2 cellular contexts compared by ENCODE assay signal in the genomic region with DNA sequence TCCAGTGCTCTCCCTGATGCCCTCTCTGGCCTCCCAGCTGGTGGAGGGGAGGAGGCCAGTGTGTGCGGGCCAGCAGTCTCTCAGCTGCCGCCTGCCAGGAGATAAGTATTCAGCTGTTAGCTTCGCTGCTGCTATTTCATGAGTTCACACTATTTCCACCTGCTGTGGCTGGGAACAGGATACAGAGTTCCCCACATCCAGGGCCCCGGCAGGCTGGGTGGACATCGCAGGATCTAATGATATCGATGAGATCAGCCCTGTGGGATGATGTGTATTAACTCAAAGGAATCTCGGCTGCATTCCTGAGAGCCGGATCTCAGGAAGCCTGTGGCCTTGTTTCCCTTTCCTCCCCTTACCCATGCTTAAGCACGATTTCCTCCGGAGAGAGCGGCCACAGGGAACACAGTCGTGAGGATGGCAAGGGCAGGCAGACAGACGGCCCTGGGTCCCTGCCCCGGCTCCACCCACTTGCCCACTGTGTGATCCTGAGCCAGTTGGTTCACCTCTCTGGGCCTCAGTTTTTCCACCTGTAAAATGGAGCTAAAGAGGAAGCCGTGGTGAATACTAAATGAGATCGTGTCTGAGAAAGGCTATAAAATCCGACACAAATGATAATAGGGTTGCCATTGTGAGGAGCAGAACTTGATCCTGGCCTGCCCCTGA.
TF ChIP-seq lines count a peak whose summit lies in the region.

No MANE protein-coding gene starts in this region.

TF ChIP-seq in IMR-90, 13 proteins besides CTCF, POLR2A, EP300 and RAD21:
- TF ChIP-seq SMC3 (IDR thresholded peaks at IDR 0.05; ENCODE audit: low read depth, low read length) (no peak), MAFK (IDR thresholded peaks at IDR 0.05; ENCODE audit: low read depth, low read length) (no peak), MXI1 (IDR thresholded peaks at IDR 0.05; ENCODE audit: borderline replicate concordance, low read depth, low read length) (no peak), USF2 (IDR thresholded peaks at IDR 0.05; ENCODE audit: low read depth, low read length) (no peak), CEBPB (IDR thresholded peaks at IDR 0.05; ENCODE audit: low read depth, low read length) (no peak), NFE2L2 (IDR thresholded peaks at IDR 0.05; ENCODE audit: low read depth, low read length) (no peak), FOS (IDR thresholded peaks at IDR 0.05; ENCODE audit: low read depth, low read length) (no peak), RCOR1 (IDR thresholded peaks at IDR 0.05; ENCODE audit: insufficient replicate concordance, low read length) (no peak), RFX5 (IDR thresholded peaks at IDR 0.05; ENCODE audit: low read depth, low read length) (no peak), MAZ (IDR thresholded peaks at IDR 0.05; ENCODE audit: borderline replicate concordance, low read depth, low read length) (no peak), BHLHE40 (IDR thresholded peaks at IDR 0.05; ENCODE audit: low read depth, low read length) (no peak), CHD1 (IDR thresholded peaks at IDR 0.05; ENCODE audit: low read depth, low read length) (no peak)
- TF ChIP-seq, protein P1, sequence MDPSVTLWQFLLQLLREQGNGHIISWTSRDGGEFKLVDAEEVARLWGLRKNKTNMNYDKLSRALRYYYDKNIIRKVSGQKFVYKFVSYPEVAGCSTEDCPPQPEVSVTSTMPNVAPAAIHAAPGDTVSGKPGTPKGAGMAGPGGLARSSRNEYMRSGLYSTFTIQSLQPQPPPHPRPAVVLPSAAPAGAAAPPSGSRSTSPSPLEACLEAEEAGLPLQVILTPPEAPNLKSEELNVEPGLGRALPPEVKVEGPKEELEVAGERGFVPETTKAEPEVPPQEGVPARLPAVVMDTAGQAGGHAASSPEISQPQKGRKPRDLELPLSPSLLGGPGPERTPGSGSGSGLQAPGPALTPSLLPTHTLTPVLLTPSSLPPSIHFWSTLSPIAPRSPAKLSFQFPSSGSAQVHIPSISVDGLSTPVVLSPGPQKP (IDR thresholded peaks at IDR 0.05; ENCODE audit: borderline replicate concordance, low read depth, low read length) = no peak
TF ChIP-seq in IMR-90: peak in this region for 0.

TF ChIP-seq in endothelial cell of umbilical vein, 7 proteins besides CTCF, POLR2A, EP300 and RAD21:
- TF ChIP-seq EZH2 (IDR thresholded peaks at IDR 0.05; ENCODE audit: borderline replicate concordance, low read depth, low read length, severe bottlenecking) (no peak), JUN (IDR thresholded peaks at IDR 0.05; ENCODE audit: borderline replicate concordance, insufficient read depth, insufficient read length, low read depth) (peak; percentile 70), MYC (IDR thresholded peaks at IDR 0.05; ENCODE audit: low read depth, low read length) (no peak), GATA2 (IDR thresholded peaks at IDR 0.05; ENCODE audit: insufficient read depth, insufficient read length, low read depth, low read length) (peak; percentile 74), POLR2AphosphoS5 (IDR thresholded peaks at IDR 0.05; ENCODE audit: insufficient read depth, low read depth, low read length) (peak; percentile 59)
- TF ChIP-seq, protein P2, sequence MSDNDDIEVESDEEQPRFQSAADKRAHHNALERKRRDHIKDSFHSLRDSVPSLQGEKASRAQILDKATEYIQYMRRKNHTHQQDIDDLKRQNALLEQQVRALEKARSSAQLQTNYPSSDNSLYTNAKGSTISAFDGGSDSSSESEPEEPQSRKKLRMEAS (IDR thresholded peaks at IDR 0.05; ENCODE audit: insufficient read depth, insufficient read length) = no peak
